Comparison of ENCODE assay signal across 11 cellular contexts in the genomic region with DNA sequence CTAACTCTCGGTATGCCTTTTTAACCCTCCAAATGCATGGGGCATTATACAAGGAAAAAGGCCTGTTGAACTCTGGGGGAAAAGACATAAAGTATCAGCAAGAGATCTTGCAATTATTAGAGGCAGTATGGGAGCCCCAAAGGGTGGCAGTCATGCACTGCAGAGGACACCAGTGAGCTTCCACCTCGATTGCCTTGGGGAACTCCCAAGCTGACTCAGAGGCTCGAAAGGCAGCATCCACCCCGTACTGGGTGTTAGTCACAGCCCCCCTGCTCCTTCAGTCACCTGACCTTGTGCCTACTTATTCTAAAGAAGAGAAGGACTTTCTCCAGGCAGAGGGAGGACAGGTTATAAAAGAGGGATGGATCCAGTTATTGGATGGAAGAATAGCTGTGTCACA.
A peak's percentile ranks its signal among the peaks of the same experiment; 100 is the strongest.
DNase-seq lines count a peak whose midpoint lies in the region; ATAC-seq and TF ChIP-seq lines count a peak whose summit lies in the region.
"Had no signal": no experiment of that assay in that cellular context is flagged by ENCODE, and none has a peak within 500 bp of the region (broad histone marks: within the 10 kb centered on the region; RNA-seq: fewer than 3 reads in every experiment).

No MANE protein-coding gene starts in this region.

- DNase-seq in activated CD4-positive, alpha-beta T cell treated with anti-CD3 and anti-CD28 coated beads, Interleukin-2, amount 50 U/mL, for 48 hours = peak; percentile 12 to 34
- DNase-seq in activated CD4-positive, alpha-beta T cell treated with anti-CD3 and anti-CD28 coated beads for 1 hour = no peak
- DNase-seq in NCI-H510A (lab: John Stamatoyannopoulos, UW) = peak; percentile 42
- DNase-seq in choroid plexus epithelial cell (ENCODE audit: low read depth) = peak; percentile 93
- DNase-seq in stimulated activated CD8-positive, alpha-beta memory T cell treated with anti-CD3 and anti-CD28 coated beads, Interleukin-15, amount 100 ng/mL, for 48 hours (ENCODE audit: low read depth in 2 of 2) = peak; percentile 7 to 30
- DNase-seq in inferior parietal cortex (ENCODE audit: extremely low spot score) = no peak
- DNase-seq: CD4-positive, alpha-beta memory T cell; NCI-H2081 had no signal

- TF ChIP-seq CTCF in choroid plexus epithelial cell (conservative IDR thresholded peaks at IDR 0.05; ENCODE audit: low read depth, low read length) = peak; percentile 67

- ATAC-seq in SK-N-SH treated with all-trans-retinoic acid at 6 μM for 48 hours (no peak), GM21529 (IDR thresholded peaks at IDR 0.05; ENCODE audit: unreplicated experiment) (no peak)
- ATAC-seq: gastroesophageal sphincter had no signal

- H3K4me3 ChIP-seq in choroid plexus epithelial cell (ENCODE audit: low read depth, low read length) = no peak overlapping the region
- H3K4me3 ChIP-seq: gastroesophageal sphincter had no signal

TF ChIP-seq in SK-N-SH treated with all-trans-retinoic acid at 6 μM for 48 hours, 23 proteins besides CTCF, POLR2A, EP300 and RAD21:
- TF ChIP-seq ZFP3 (CRISPR knock-in tag; IDR thresholded peaks at IDR 0.05) = no peak
- TF ChIP-seq SNAI2 (CRISPR knock-in tag; IDR thresholded peaks at IDR 0.05) = no peak
- TF ChIP-seq GLIS3 (CRISPR knock-in tag; IDR thresholded peaks at IDR 0.05) = no peak
- TF ChIP-seq RARB (CRISPR knock-in tag; IDR thresholded peaks at IDR 0.05) = no peak
- no peak for TF ChIP-seq ZC3H10 (CRISPR knock-in tag; IDR thresholded peaks at IDR 0.05)
- TF ChIP-seq TCF4 (CRISPR knock-in tag; IDR thresholded peaks at IDR 0.05; ENCODE audit: borderline replicate concordance) = no peak
- TF ChIP-seq PPARA (CRISPR knock-in tag; IDR thresholded peaks at IDR 0.05; ENCODE audit: borderline replicate concordance) = no peak
- no peak for TF ChIP-seq TOX (CRISPR knock-in tag; IDR thresholded peaks at IDR 0.05; ENCODE audit: borderline replicate concordance)
- TF ChIP-seq, protein P1, sequence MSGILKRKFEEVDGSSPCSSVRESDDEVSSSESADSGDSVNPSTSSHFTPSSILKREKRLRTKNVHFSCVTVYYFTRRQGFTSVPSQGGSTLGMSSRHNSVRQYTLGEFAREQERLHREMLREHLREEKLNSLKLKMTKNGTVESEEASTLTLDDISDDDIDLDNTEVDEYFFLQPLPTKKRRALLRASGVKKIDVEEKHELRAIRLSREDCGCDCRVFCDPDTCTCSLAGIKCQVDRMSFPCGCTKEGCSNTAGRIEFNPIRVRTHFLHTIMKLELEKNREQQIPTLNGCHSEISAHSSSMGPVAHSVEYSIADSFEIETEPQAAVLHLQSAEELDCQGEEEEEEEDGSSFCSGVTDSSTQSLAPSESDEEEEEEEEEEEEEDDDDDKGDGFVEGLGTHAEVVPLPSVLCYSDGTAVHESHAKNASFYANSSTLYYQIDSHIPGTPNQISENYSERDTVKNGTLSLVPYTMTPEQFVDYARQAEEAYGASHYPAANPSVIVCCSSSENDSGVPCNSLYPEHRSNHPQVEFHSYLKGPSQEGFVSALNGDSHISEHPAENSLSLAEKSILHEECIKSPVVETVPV (CRISPR knock-in tag; IDR thresholded peaks at IDR 0.05) = no peak
- TF ChIP-seq OSR1 (CRISPR knock-in tag; IDR thresholded peaks at IDR 0.05) = no peak
- TF ChIP-seq ZNF8 (CRISPR knock-in tag; IDR thresholded peaks at IDR 0.05) = no peak
- TF ChIP-seq ZNF565 (CRISPR knock-in tag; conservative IDR thresholded peaks at IDR 0.05; ENCODE audit: low read depth) = no peak
- TF ChIP-seq ESRRG (CRISPR knock-in tag; IDR thresholded peaks at IDR 0.05) = no peak
- TF ChIP-seq, protein P2, sequence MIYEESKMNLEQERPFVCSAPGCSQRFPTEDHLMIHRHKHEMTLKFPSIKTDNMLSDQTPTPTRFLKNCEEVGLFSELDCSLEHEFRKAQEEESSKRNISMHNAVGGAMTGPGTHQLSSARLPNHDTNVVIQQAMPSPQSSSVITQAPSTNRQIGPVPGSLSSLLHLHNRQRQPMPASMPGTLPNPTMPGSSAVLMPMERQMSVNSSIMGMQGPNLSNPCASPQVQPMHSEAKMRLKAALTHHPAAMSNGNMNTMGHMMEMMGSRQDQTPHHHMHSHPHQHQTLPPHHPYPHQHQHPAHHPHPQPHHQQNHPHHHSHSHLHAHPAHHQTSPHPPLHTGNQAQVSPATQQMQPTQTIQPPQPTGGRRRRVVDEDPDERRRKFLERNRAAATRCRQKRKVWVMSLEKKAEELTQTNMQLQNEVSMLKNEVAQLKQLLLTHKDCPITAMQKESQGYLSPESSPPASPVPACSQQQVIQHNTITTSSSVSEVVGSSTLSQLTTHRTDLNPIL (CRISPR knock-in tag; IDR thresholded peaks at IDR 0.05; ENCODE audit: low read depth) = no peak

Comparison
In these comparisons a context has a peak if more than half of its experiments do, and no peak if none do; other contexts are left out.
1. DNase-seq: peak in activated CD4-positive, alpha-beta T cell treated with anti-CD3 and anti-CD28 coated beads, Interleukin-2, amount 50 U/mL, for 48 hours (2 of 2), NCI-H510A (single experiment), choroid plexus epithelial cell (single experiment) and stimulated activated CD8-positive, alpha-beta memory T cell treated with anti-CD3 and anti-CD28 coated beads, Interleukin-15, amount 100 ng/mL, for 48 hours (2 of 2); none in activated CD4-positive, alpha-beta T cell treated with anti-CD3 and anti-CD28 coated beads for 1 hour (single experiment) and inferior parietal cortex (single experiment).